In the genomic region with DNA sequence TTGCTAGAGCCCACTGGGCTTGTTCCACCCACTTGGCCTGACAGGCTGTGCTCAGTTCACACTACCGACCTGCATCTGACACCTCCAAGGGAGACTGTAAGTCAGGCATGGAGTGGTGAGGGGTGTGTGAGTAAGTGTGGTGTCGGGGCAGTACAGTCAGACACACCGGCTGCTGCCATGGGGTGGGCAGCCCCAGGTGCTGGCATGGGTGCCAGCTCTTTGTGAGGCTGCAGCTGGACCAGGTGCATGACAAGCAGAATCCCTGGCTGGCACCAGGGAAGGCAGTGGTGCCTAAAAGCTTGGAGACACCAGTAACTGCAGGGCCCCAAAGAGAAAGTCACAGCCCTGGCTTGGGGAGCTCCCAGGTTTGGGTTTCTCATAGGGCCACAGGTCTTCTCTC, we compare ENCODE assay signal across 28 cellular contexts.
"Had no signal": no experiment of that assay in that cellular context is flagged by ENCODE, and none has a peak within 500 bp of the region (broad histone marks: within the 10 kb centered on the region; RNA-seq: fewer than 3 reads in every experiment).

No MANE protein-coding gene starts in this region.

- H3K27me3 ChIP-seq: colonic mucosa, esophagus muscularis mucosa, esophagus squamous epithelium, foreskin keratinocyte, gastrocnemius medialis, gastroesophageal sphincter, heart left ventricle had no signal

- H3K27ac Mint-ChIP-seq: dendritic cell treated with granulocyte-macrophage colony-stimulating factor and Interleukin-4, amounts not matched to agents 40 ng/mL and 50 ng/mL, for 4 days; effector memory CD8-positive, alpha-beta T cell; endodermal cell had no signal

- H3K27ac ChIP-seq: colonic mucosa, coronary artery, dorsolateral prefrontal cortex, epithelial cell of prostate, esophagus muscularis mucosa, esophagus squamous epithelium, foreskin keratinocyte, gastrocnemius medialis, gastroesophageal sphincter, heart left ventricle had no signal

- ATAC-seq: effector memory CD8-positive, alpha-beta T cell; esophagus mucosa; foreskin keratinocyte; gastrocnemius medialis; gastroesophageal sphincter; heart left ventricle had no signal

- H3K4me3 ChIP-seq: colonic mucosa, coronary artery, dorsolateral prefrontal cortex, esophagus muscularis mucosa, esophagus squamous epithelium, gastrocnemius medialis, gastroesophageal sphincter, heart left ventricle had no signal

- FAIRE-seq: colon, endometrium, endothelial cell of umbilical vein, frontal cortex had no signal

- H3K4me3 Mint-ChIP-seq: dendritic cell treated with granulocyte-macrophage colony-stimulating factor and Interleukin-4, amounts not matched to agents 40 ng/mL and 50 ng/mL, for 4 days; effector memory CD8-positive, alpha-beta T cell; endodermal cell had no signal

- H3K9me3 ChIP-seq: colonic mucosa, gastroesophageal sphincter had no signal

- H3K36me3 ChIP-seq: colonic mucosa, esophagus muscularis mucosa, esophagus squamous epithelium, gastrocnemius medialis, gastroesophageal sphincter, heart left ventricle had no signal

- DNase-seq: colonic mucosa; cortex of kidney; dermis blood vessel endothelial cell; dorsolateral prefrontal cortex; effector CD4-positive, alpha-beta T cell; effector CD8-positive, alpha-beta T cell; effector memory CD4-positive, alpha-beta T cell; effector memory CD8-positive, alpha-beta T cell; endodermal cell; erythroblast; esophagus squamous epithelium; foreskin fibroblast; foreskin keratinocyte; foreskin melanocyte; gastrocnemius medialis; glutamatergic neuron; head of caudate nucleus; heart left ventricle had no signal

- H3K4me1 ChIP-seq: colonic mucosa, esophagus muscularis mucosa, esophagus squamous epithelium, foreskin keratinocyte, gastrocnemius medialis, gastroesophageal sphincter, heart left ventricle had no signal

- H3K27me3 Mint-ChIP-seq: dendritic cell treated with granulocyte-macrophage colony-stimulating factor and Interleukin-4, amounts not matched to agents 40 ng/mL and 50 ng/mL, for 4 days; effector memory CD8-positive, alpha-beta T cell had no signal

- H3K4me1 Mint-ChIP-seq: endodermal cell had no signal
